ENCODE assay signal across 1 cellular context in the genomic region with DNA sequence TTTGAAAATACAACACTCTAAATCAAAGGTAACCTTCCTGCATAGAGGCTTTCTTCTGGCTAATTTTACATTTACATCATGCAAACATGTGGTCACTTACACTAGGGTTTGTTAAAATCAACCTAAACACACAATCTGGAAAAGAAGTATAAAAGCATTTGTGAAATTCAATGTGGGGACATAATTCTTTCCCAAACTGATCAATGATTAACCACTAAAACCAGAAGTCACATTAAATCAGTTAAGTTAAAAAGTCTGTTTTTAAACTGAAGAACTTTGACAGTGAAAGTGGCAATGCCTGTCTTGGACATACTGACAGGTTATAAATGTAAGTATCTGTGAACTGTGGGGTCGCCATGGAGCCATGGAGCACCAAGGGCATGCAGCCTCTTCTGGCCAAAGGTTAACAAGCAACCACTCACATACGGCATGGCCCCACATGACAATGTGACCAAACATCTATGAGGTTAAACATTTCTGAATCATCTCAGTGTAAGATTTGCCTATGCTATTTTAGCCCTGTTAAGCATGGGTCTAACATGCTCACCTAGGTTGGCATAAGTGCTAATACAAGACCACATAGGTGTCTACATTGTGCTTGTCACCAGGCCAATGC.
TF ChIP-seq lines count a peak whose summit lies in the region.

No MANE protein-coding gene starts in this region.

TF ChIP-seq in HepG2, 621 proteins besides CTCF, POLR2A, EP300 and RAD21 (continued from another document and continues in another):
- TF ChIP-seq, protein P1, sequence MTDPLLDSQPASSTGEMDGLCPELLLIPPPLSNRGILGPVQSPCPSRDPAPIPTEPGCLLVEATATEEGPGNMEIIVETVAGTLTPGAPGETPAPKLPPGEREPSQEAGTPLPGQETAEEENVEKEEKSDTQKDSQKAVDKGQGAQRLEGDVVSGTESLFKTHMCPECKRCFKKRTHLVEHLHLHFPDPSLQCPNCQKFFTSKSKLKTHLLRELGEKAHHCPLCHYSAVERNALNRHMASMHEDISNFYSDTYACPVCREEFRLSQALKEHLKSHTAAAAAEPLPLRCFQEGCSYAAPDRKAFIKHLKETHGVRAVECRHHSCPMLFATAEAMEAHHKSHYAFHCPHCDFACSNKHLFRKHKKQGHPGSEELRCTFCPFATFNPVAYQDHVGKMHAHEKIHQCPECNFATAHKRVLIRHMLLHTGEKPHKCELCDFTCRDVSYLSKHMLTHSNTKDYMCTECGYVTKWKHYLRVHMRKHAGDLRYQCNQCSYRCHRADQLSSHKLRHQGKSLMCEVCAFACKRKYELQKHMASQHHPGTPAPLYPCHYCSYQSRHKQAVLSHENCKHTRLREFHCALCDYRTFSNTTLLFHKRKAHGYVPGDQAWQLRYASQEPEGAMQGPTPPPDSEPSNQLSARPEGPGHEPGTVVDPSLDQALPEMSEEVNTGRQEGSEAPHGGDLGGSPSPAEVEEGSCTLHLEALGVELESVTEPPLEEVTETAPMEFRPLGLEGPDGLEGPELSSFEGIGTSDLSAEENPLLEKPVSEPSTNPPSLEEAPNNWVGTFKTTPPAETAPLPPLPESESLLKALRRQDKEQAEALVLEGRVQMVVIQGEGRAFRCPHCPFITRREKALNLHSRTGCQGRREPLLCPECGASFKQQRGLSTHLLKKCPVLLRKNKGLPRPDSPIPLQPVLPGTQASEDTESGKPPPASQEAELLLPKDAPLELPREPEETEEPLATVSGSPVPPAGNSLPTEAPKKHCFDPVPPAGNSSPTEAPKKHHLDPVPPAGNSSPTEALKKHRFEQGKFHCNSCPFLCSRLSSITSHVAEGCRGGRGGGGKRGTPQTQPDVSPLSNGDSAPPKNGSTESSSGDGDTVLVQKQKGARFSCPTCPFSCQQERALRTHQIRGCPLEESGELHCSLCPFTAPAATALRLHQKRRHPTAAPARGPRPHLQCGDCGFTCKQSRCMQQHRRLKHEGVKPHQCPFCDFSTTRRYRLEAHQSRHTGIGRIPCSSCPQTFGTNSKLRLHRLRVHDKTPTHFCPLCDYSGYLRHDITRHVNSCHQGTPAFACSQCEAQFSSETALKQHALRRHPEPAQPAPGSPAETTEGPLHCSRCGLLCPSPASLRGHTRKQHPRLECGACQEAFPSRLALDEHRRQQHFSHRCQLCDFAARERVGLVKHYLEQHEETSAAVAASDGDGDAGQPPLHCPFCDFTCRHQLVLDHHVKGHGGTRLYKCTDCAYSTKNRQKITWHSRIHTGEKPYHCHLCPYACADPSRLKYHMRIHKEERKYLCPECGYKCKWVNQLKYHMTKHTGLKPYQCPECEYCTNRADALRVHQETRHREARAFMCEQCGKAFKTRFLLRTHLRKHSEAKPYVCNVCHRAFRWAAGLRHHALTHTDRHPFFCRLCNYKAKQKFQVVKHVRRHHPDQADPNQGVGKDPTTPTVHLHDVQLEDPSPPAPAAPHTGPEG (CRISPR knock-in tag; IDR thresholded peaks at IDR 0.05) = no peak
- TF ChIP-seq, protein P2, sequence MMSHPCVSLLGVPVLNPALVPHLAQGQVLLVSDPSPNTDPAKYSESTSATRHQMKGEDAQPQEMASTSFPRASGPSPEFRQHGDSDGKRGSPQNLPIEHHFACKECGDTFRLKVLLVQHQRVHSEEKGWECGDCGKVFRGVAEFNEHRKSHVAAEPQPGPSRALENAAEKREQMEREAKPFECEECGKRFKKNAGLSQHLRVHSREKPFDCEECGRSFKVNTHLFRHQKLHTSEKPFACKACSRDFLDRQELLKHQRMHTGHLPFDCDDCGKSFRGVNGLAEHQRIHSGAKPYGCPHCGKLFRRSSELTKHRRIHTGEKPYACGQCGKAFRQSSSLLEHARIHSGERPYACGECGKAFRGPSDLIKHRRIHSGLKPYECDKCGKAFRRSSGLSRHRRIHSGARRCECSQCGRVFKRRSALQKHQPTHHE (CRISPR knock-in tag; IDR thresholded peaks at IDR 0.05; ENCODE audit: borderline replicate concordance) = no peak
- TF ChIP-seq STAT5B (CRISPR knock-in tag; IDR thresholded peaks at IDR 0.05) (no peak), ZNF616 (CRISPR knock-in tag; IDR thresholded peaks at IDR 0.05; ENCODE audit: low read depth) (no peak), HCFC1 (IDR thresholded peaks at IDR 0.05; ENCODE audit: low read depth, low read length) (no peak), ZNF34 (CRISPR knock-in tag; IDR thresholded peaks at IDR 0.05; ENCODE audit: borderline replicate concordance) (no peak), KLF11 (CRISPR knock-in tag; IDR thresholded peaks at IDR 0.05) (no peak), NR2F1 (CRISPR knock-in tag; IDR thresholded peaks at IDR 0.05) (peak in 1 of 2 experiments; percentile 35; a peak in 1 of 4 replicates), EED (CRISPR knock-in tag; IDR thresholded peaks at IDR 0.05) (no peak), HNF4A (CRISPR knock-in tag; IDR thresholded peaks at IDR 0.05) (peak; percentile 81), CEBPG (CRISPR knock-in tag; IDR thresholded peaks at IDR 0.05) (no peak), FOXA1 (IDR thresholded peaks at IDR 0.05) (no peak), FOXA1 (CRISPR knock-in tag; IDR thresholded peaks at IDR 0.05) (no peak), ZFP90 (CRISPR knock-in tag; IDR thresholded peaks at IDR 0.05; ENCODE audit: borderline replicate concordance) (no peak), RXRB (CRISPR knock-in tag; IDR thresholded peaks at IDR 0.05; ENCODE audit: borderline replicate concordance) (peak; percentile 38; the same call in 1 of the 2 replicates), SRF (IDR thresholded peaks at IDR 0.05; ENCODE audit: low read depth, low read length) (no peak), ZFAT (CRISPR knock-in tag; conservative IDR thresholded peaks at IDR 0.05) (no peak), ZNF343 (CRISPR knock-in tag; IDR thresholded peaks at IDR 0.05) (no peak), AGO1 (IDR thresholded peaks at IDR 0.05; ENCODE audit: low read depth, low read length, poor library complexity, severe bottlenecking) (no peak), ZNF160 (CRISPR knock-in tag; IDR thresholded peaks at IDR 0.05) (no peak), AGO2 (optimal IDR thresholded peaks at IDR 0.05; ENCODE audit: low read depth, low read length) (no peak), RNF2 (conservative IDR thresholded peaks at IDR 0.05; ENCODE audit: low read depth) (no peak), TGIF2 (CRISPR knock-in tag; IDR thresholded peaks at IDR 0.05) (no peak), ZNF75D (CRISPR knock-in tag; IDR thresholded peaks at IDR 0.05; ENCODE audit: borderline replicate concordance) (no peak), KLF15 (CRISPR knock-in tag; IDR thresholded peaks at IDR 0.05; ENCODE audit: borderline replicate concordance) (no peak), ZNF780A (CRISPR knock-in tag; IDR thresholded peaks at IDR 0.05) (no peak), AKAP8 (CRISPR knock-in tag; IDR thresholded peaks at IDR 0.05) (no peak)
- TF ChIP-seq, protein P3, sequence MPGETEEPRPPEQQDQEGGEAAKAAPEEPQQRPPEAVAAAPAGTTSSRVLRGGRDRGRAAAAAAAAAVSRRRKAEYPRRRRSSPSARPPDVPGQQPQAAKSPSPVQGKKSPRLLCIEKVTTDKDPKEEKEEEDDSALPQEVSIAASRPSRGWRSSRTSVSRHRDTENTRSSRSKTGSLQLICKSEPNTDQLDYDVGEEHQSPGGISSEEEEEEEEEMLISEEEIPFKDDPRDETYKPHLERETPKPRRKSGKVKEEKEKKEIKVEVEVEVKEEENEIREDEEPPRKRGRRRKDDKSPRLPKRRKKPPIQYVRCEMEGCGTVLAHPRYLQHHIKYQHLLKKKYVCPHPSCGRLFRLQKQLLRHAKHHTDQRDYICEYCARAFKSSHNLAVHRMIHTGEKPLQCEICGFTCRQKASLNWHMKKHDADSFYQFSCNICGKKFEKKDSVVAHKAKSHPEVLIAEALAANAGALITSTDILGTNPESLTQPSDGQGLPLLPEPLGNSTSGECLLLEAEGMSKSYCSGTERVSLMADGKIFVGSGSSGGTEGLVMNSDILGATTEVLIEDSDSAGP (CRISPR knock-in tag; IDR thresholded peaks at IDR 0.05; ENCODE audit: borderline replicate concordance) = no peak
- TF ChIP-seq, protein P4, sequence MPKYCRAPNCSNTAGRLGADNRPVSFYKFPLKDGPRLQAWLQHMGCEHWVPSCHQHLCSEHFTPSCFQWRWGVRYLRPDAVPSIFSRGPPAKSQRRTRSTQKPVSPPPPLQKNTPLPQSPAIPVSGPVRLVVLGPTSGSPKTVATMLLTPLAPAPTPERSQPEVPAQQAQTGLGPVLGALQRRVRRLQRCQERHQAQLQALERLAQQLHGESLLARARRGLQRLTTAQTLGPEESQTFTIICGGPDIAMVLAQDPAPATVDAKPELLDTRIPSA (CRISPR knock-in tag; IDR thresholded peaks at IDR 0.05; ENCODE audit: borderline replicate concordance) = no peak
- TF ChIP-seq, protein P5, sequence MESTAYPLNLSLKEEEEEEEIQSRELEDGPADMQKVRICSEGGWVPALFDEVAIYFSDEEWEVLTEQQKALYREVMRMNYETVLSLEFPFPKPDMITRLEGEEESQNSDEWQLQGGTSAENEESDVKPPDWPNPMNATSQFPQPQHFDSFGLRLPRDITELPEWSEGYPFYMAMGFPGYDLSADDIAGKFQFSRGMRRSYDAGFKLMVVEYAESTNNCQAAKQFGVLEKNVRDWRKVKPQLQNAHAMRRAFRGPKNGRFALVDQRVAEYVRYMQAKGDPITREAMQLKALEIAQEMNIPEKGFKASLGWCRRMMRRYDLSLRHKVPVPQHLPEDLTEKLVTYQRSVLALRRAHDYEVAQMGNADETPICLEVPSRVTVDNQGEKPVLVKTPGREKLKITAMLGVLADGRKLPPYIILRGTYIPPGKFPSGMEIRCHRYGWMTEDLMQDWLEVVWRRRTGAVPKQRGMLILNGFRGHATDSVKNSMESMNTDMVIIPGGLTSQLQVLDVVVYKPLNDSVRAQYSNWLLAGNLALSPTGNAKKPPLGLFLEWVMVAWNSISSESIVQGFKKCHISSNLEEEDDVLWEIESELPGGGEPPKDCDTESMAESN (CRISPR knock-in tag; conservative IDR thresholded peaks at IDR 0.05) = no peak
- TF ChIP-seq, protein P6, sequence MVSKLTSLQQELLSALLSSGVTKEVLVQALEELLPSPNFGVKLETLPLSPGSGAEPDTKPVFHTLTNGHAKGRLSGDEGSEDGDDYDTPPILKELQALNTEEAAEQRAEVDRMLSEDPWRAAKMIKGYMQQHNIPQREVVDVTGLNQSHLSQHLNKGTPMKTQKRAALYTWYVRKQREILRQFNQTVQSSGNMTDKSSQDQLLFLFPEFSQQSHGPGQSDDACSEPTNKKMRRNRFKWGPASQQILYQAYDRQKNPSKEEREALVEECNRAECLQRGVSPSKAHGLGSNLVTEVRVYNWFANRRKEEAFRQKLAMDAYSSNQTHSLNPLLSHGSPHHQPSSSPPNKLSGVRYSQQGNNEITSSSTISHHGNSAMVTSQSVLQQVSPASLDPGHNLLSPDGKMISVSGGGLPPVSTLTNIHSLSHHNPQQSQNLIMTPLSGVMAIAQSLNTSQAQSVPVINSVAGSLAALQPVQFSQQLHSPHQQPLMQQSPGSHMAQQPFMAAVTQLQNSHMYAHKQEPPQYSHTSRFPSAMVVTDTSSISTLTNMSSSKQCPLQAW (CRISPR knock-in tag; IDR thresholded peaks at IDR 0.05) = 0 out of 2 replicates have a peak, but pooled peaks have one; percentile 23
- TF ChIP-seq, protein P7, sequence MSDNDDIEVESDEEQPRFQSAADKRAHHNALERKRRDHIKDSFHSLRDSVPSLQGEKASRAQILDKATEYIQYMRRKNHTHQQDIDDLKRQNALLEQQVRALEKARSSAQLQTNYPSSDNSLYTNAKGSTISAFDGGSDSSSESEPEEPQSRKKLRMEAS (IDR thresholded peaks at IDR 0.05) = peak; percentile 33; the same call in 1 of the 2 replicates
- TF ChIP-seq, protein P8, sequence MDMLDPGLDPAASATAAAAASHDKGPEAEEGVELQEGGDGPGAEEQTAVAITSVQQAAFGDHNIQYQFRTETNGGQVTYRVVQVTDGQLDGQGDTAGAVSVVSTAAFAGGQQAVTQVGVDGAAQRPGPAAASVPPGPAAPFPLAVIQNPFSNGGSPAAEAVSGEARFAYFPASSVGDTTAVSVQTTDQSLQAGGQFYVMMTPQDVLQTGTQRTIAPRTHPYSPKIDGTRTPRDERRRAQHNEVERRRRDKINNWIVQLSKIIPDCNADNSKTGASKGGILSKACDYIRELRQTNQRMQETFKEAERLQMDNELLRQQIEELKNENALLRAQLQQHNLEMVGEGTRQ (IDR thresholded peaks at IDR 0.05; ENCODE audit: low read depth, low read length) = no peak
- TF ChIP-seq, protein P8 (CRISPR knock-in tag; IDR thresholded peaks at IDR 0.05; ENCODE audit: borderline replicate concordance) = peak; percentile 42; the same call in 1 of the 2 replicates
- TF ChIP-seq, protein P9, sequence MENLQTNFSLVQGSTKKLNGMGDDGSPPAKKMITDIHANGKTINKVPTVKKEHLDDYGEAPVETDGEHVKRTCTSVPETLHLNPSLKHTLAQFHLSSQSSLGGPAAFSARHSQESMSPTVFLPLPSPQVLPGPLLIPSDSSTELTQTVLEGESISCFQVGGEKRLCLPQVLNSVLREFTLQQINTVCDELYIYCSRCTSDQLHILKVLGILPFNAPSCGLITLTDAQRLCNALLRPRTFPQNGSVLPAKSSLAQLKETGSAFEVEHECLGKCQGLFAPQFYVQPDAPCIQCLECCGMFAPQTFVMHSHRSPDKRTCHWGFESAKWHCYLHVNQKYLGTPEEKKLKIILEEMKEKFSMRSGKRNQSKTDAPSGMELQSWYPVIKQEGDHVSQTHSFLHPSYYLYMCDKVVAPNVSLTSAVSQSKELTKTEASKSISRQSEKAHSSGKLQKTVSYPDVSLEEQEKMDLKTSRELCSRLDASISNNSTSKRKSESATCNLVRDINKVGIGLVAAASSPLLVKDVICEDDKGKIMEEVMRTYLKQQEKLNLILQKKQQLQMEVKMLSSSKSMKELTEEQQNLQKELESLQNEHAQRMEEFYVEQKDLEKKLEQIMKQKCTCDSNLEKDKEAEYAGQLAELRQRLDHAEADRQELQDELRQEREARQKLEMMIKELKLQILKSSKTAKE (CRISPR knock-in tag; IDR thresholded peaks at IDR 0.05; ENCODE audit: borderline replicate concordance) = no peak
- TF ChIP-seq, protein P10, sequence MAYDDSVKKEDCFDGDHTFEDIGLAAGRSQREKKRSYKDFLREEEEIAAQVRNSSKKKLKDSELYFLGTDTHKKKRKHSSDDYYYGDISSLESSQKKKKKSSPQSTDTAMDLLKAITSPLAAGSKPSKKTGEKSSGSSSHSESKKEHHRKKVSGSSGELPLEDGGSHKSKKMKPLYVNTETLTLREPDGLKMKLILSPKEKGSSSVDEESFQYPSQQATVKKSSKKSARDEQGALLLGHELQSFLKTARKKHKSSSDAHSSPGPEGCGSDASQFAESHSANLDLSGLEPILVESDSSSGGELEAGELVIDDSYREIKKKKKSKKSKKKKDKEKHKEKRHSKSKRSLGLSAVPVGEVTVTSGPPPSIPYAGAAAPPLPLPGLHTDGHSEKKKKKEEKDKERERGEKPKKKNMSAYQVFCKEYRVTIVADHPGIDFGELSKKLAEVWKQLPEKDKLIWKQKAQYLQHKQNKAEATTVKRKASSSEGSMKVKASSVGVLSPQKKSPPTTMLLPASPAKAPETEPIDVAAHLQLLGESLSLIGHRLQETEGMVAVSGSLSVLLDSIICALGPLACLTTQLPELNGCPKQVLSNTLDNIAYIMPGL (CRISPR knock-in tag; IDR thresholded peaks at IDR 0.05; ENCODE audit: borderline replicate concordance in 1 of 2, low read depth in 1 of 2) = no peak; a peak in 1 of 4 replicates
